In genomic region chr1:178308438-178308837, GRCh38 we compare ENCODE assay signal across 30 cellular contexts.
"Had no signal": no experiment of that assay in that cellular context is flagged by ENCODE, and none has a peak within 500 bp of the region (broad histone marks: within the 10 kb centered on the region; RNA-seq: fewer than 3 reads in every experiment).

No MANE protein-coding gene starts in this region.

- H3K9me3 ChIP-seq: body of pancreas, esophagus muscularis mucosa, gastrocnemius medialis, sigmoid colon, thoracic aorta, upper lobe of left lung had no signal

- H3K36me3 ChIP-seq: esophagus muscularis mucosa, gastrocnemius medialis, neural progenitor cell, sigmoid colon, thoracic aorta, upper lobe of left lung, WERI-Rb-1 had no signal

- H3K4me1 Mint-ChIP-seq: activated naive CD8-positive, alpha-beta T cell treated with anti-CD3 and anti-CD28 coated beads, Interleukin-2, amount 50 U/mL, for 24 hours; naive thymus-derived CD8-positive, alpha-beta T cell; T-helper 17 cell had no signal

- ATAC-seq: activated CD8-positive, alpha-beta T cell treated with anti-CD3 and anti-CD28 coated beads, Interleukin-2, amount 10 ng/mL, durations not matched to agents 7 days and 5 days; activated naive CD8-positive, alpha-beta T cell treated with anti-CD3 and anti-CD28 coated beads, Interleukin-2, amount 50 U/mL, for 24 hours; body of pancreas; gastrocnemius medialis; left colon; naive thymus-derived CD8-positive, alpha-beta T cell; T-helper 17 cell had no signal

- H3K9me3 Mint-ChIP-seq: activated T-helper 1 cell treated with anti-CD3 and anti-CD28 coated beads, Interleukin-12 subunit alpha, Interleukin-12 subunit beta, Interleukin-2, Interleukin-4 antibody, amounts not matched to agents 30 ng/mL and 10 ng/mL and 1 ng/mL, durations not matched to agents 14 hours and 24 hours and 36 hours; dendritic cell treated with granulocyte-macrophage colony-stimulating factor and Interleukin-4, amounts not matched to agents 40 ng/mL and 50 ng/mL, for 4 days; neural progenitor cell had no signal

- H3K4me3 Mint-ChIP-seq: activated CD8-positive, alpha-beta T cell treated with anti-CD3 and anti-CD28 coated beads, Interleukin-2, amount 10 ng/mL, durations not matched to agents 7 days and 5 days; activated naive CD8-positive, alpha-beta T cell treated with anti-CD3 and anti-CD28 coated beads, Interleukin-2, amount 50 U/mL, for 24 hours; activated T-helper 1 cell treated with anti-CD3 and anti-CD28 coated beads, Interleukin-12 subunit alpha, Interleukin-12 subunit beta, Interleukin-2, Interleukin-4 antibody, amounts not matched to agents 30 ng/mL and 10 ng/mL and 1 ng/mL, durations not matched to agents 14 hours and 24 hours and 36 hours; dendritic cell treated with granulocyte-macrophage colony-stimulating factor and Interleukin-4, amounts not matched to agents 40 ng/mL and 50 ng/mL, for 4 days; naive thymus-derived CD8-positive, alpha-beta T cell; neural progenitor cell had no signal

- H3K27me3 Mint-ChIP-seq: dendritic cell treated with granulocyte-macrophage colony-stimulating factor and Interleukin-4, amounts not matched to agents 40 ng/mL and 50 ng/mL, for 4 days had no signal

- H3K27me3 ChIP-seq: body of pancreas, esophagus muscularis mucosa, gastrocnemius medialis, neural progenitor cell, sigmoid colon, upper lobe of left lung had no signal

- H3K27ac Mint-ChIP-seq: activated CD8-positive, alpha-beta T cell treated with anti-CD3 and anti-CD28 coated beads, Interleukin-2, amount 10 ng/mL, durations not matched to agents 7 days and 5 days; activated naive CD8-positive, alpha-beta T cell treated with anti-CD3 and anti-CD28 coated beads, Interleukin-2, amount 50 U/mL, for 24 hours; activated T-helper 1 cell treated with anti-CD3 and anti-CD28 coated beads, Interleukin-12 subunit alpha, Interleukin-12 subunit beta, Interleukin-2, Interleukin-4 antibody, amounts not matched to agents 30 ng/mL and 10 ng/mL and 1 ng/mL, durations not matched to agents 14 hours and 24 hours and 36 hours; dendritic cell treated with granulocyte-macrophage colony-stimulating factor and Interleukin-4, amounts not matched to agents 40 ng/mL and 50 ng/mL, for 4 days; naive thymus-derived CD8-positive, alpha-beta T cell; neural progenitor cell; T-helper 17 cell had no signal

- DNase-seq: activated CD4-positive, alpha-beta T cell treated with anti-CD3 and anti-CD28 coated beads for 1 hour; activated CD4-positive, alpha-beta T cell treated with anti-CD3 and anti-CD28 coated beads, Interleukin-2, amount 50 U/mL, for 1 hour; activated CD8-positive, alpha-beta T cell treated with anti-CD3 and anti-CD28 coated beads, Interleukin-2, amount 10 ng/mL, durations not matched to agents 7 days and 5 days; activated gamma-delta T cell; activated naive CD4-positive, alpha-beta T cell treated with anti-CD3 and anti-CD28 coated beads, Interleukin-2, amount 50 U/mL, for 16 hours; activated naive CD8-positive, alpha-beta T cell treated with anti-CD3 and anti-CD28 coated beads, Interleukin-2, amount 50 U/mL, for 24 hours; anterior cingulate cortex; body of pancreas; caudate nucleus; effector CD4-positive, alpha-beta T cell; gastrocnemius medialis; hippocampal formation; islet precursor cell; left colon; naive thymus-derived CD8-positive, alpha-beta T cell; posterior cingulate gyrus; retina; sigmoid colon; stimulated activated CD4-positive, alpha-beta T cell treated with anti-CD3 and anti-CD28 coated beads, Interleukin-2, amount 100 ng/mL, for 48 hours; stimulated activated CD8-positive, alpha-beta memory T cell treated with anti-CD3 and anti-CD28 coated beads, Interleukin-4, amount 100 ng/mL, for 48 hours; stimulated activated naive CD4-positive, alpha-beta T cell; SW 1271; T-helper 17 cell; upper lobe of left lung; WERI-Rb-1 had no signal

- H3K27ac ChIP-seq: body of pancreas, esophagus muscularis mucosa, gastrocnemius medialis, neural progenitor cell, sigmoid colon, thoracic aorta, upper lobe of left lung, WERI-Rb-1 had no signal

- H3K9ac ChIP-seq: neural progenitor cell had no signal

- H3K4me3 ChIP-seq: body of pancreas, esophagus muscularis mucosa, gastrocnemius medialis, neural progenitor cell, sigmoid colon, thoracic aorta, upper lobe of left lung had no signal
